Comparison of ENCODE assay signal across 23 cellular contexts in genomic region chr5:41148448-41148847, GRCh38.
"Had no signal": no experiment of that assay in that cellular context is flagged by ENCODE, and none has a peak within 500 bp of the region (broad histone marks: within the 10 kb centered on the region; RNA-seq: fewer than 3 reads in every experiment).

No MANE protein-coding gene starts in this region.

- FAIRE-seq: TTC549 had no signal

- H3K4me1 ChIP-seq: SJSA1 had no signal

- DNase-seq: activated CD4-positive, alpha-beta T cell treated with anti-CD3 and anti-CD28 coated beads, Interleukin-2, amount 10 ng/mL, durations not matched to agents 24 days and 14 days; activated CD4-positive, alpha-beta T cell treated with anti-CD3 and anti-CD28 coated beads, Interleukin-2, amount 50 U/mL, for 48 hours; activated CD8-positive, alpha-beta T cell treated with anti-CD3 and anti-CD28 coated beads, Interleukin-2, amount 10 ng/mL, durations not matched to agents 7 days and 5 days; activated gamma-delta T cell; activated naive CD4-positive, alpha-beta T cell treated with Interleukin-2 at 50 U/mL for 16 hours; activated T-cell treated with anti-CD3 and anti-CD28 coated beads, Interleukin-2, amount 50 U/mL, for 24 hours; Karpas-422; KBM-7; NCI-H1105; NCI-H1417 treated with DMSO at 0.1 percent for 48 hours; NCI-H1694; NCI-H1930; NCI-H2081 treated with DMSO at 0.1 percent for 48 hours; NCI-H345; NCI-H524 treated with DMSO at 0.1 percent for 48 hours; SHP77 treated with DMSO at 0.1 percent for 48 hours; SK-N-SH had no signal

- H3K36me3 ChIP-seq: ascending aorta, cardiac muscle cell, SJSA1 had no signal

- H3K4me3 ChIP-seq: ascending aorta, cardiac muscle cell, SJSA1 had no signal

- ATAC-seq: activated CD8-positive, alpha-beta T cell treated with anti-CD3 and anti-CD28 coated beads, Interleukin-2, amount 10 ng/mL, durations not matched to agents 7 days and 5 days; activated naive CD4-positive, alpha-beta T cell treated with anti-CD3 and anti-CD28 coated beads, Interleukin-2, amount 50 U/mL, for 72 hours; Panc1 had no signal

- H3K27me3 ChIP-seq: ascending aorta, cardiac muscle cell, SJSA1 had no signal

- H3K4me2 ChIP-seq: SK-N-SH had no signal

- H3K27ac ChIP-seq: ascending aorta, cardiac muscle cell, SJSA1 had no signal

- H3K9ac ChIP-seq: SK-N-SH had no signal

- H3K9me3 ChIP-seq: ascending aorta, SJSA1, SK-N-SH had no signal
